Comparison of ENCODE assay signal across 19 cellular contexts in the genomic region with DNA sequence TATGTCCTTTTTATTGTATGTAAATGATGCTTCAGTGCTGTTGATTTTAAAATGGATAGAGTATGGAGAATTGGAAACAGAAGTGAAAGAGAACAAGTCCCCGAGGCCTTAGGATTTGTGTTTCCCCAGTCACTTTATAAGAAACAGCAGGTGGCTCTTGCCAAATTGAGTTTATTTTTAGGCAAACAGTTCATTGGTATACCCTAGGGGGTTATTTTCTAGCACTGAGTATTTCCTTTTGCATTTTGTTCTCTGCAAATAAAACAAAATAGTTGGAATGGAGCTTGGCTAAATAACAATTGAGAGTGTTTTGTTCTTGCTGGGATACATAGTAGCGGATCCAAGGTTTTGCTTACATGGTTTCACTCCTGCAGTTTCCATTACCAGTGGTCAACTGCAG.
DNase-seq lines count a peak whose midpoint lies in the region; ATAC-seq and TF ChIP-seq lines count a peak whose summit lies in the region.
"Had no signal": no experiment of that assay in that cellular context is flagged by ENCODE, and none has a peak within 500 bp of the region (broad histone marks: within the 10 kb centered on the region; RNA-seq: fewer than 3 reads in every experiment).

No MANE protein-coding gene starts in this region.

- H3K4me3 ChIP-seq in HUES48 (ENCODE audit: low read depth, low read length) (no peak overlapping the region), iPS-20b (ENCODE audit: low read length) (peak overlapping the region; percentile 33; the same call in 1 of the 2 replicates)
- H3K4me3 ChIP-seq in CD8-positive, alpha-beta T cell (ENCODE audit: low read depth, low read length): no peak overlapping the region
- H3K4me3 ChIP-seq: SJSA1 had no signal

- H3K27me3 Mint-ChIP-seq in CD8-positive, alpha-beta T cell (ENCODE audit: low read depth): peaks cover 5% of the 10 kb centered on the region

- POLR2A ChIA-PET in CD8-positive, alpha-beta T cell (lab: Charles Lee): no interaction called here

- no peak overlapping the region for H3K27ac Mint-ChIP-seq in CD8-positive, alpha-beta T cell
- H3K27ac Mint-ChIP-seq: CD14-positive monocyte had no signal

- H3K4me1 Mint-ChIP-seq in CD8-positive, alpha-beta T cell (ENCODE audit: low read depth): no peaks in the 10 kb centered on the region
- H3K4me1 Mint-ChIP-seq: CD14-positive monocyte had no signal

- intact Hi-C loops in CD8-positive, alpha-beta T cell (cut with DNase I, micrococcal nuclease): no loop called here

- no peaks in the 10 kb centered on the region for H3K36me3 ChIP-seq in HUES48 (ENCODE audit: control insufficient read depth, insufficient read depth, low read length)
- H3K36me3 ChIP-seq in iPS-20b (ENCODE audit: insufficient read depth, low read depth, low read length): no peaks in the 10 kb centered on the region
- no peaks in the 10 kb centered on the region for H3K36me3 ChIP-seq in CD8-positive, alpha-beta T cell (ENCODE audit: insufficient read depth, low read length)
- H3K36me3 ChIP-seq: SJSA1 had no signal

- H3K36me3 Mint-ChIP-seq in CD8-positive, alpha-beta T cell: no peaks in the 10 kb centered on the region
- H3K36me3 Mint-ChIP-seq: CD14-positive monocyte had no signal

- CTCF ChIA-PET in CD8-positive, alpha-beta T cell (lab: Charles Lee): no interaction called here

- H3K9me3 ChIP-seq in HUES48 (ENCODE audit: control insufficient read depth, insufficient read depth, low read length): peaks cover 25% of the 10 kb centered on the region
- H3K9me3 ChIP-seq in iPS-20b (ENCODE audit: insufficient read depth, low read depth, low read length): peaks cover 22% of the 10 kb centered on the region; the same call in 1 of the 2 replicates
- H3K9me3 ChIP-seq in CD8-positive, alpha-beta T cell (ENCODE audit: low read length): no peaks in the 10 kb centered on the region
- H3K9me3 ChIP-seq: SJSA1 had no signal

- H3K9ac ChIP-seq in HUES48 (ENCODE audit: low read depth, low read length) (no peak overlapping the region), iPS-20b (ENCODE audit: low read depth, low read length) (no peak overlapping the region)

- H3K27me3 ChIP-seq in HUES48 (ENCODE audit: control insufficient read depth, insufficient read depth, low read length) (no peaks in the 10 kb centered on the region), iPS-20b (ENCODE audit: insufficient read depth, low read length) (no peaks in the 10 kb centered on the region)
- no peaks in the 10 kb centered on the region for H3K27me3 ChIP-seq in CD8-positive, alpha-beta T cell (ENCODE audit: insufficient read depth, low read length)
- H3K27me3 ChIP-seq: SJSA1 had no signal

- peaks cover 32% of the 10 kb centered on the region for H3K9me3 Mint-ChIP-seq in CD8-positive, alpha-beta T cell

- no peak for TF ChIP-seq CTCF in CD8-positive, alpha-beta T cell (IDR thresholded peaks at IDR 0.05)

- H3K4me1 ChIP-seq in HUES48 (ENCODE audit: control insufficient read depth, insufficient read depth, low read length): peaks cover 22% of the 10 kb centered on the region
- H3K4me1 ChIP-seq in iPS-20b (ENCODE audit: insufficient read depth, low read length): peaks cover 19% of the 10 kb centered on the region
- H3K4me1 ChIP-seq in CD8-positive, alpha-beta T cell (ENCODE audit: insufficient read depth, low read length): no peaks in the 10 kb centered on the region
- H3K4me1 ChIP-seq: SJSA1 had no signal

- DNase-seq in NCI-H1092 treated with DMSO at 0.1 percent for 48 hours (lab: John Stamatoyannopoulos, UW): peak; percentile 2
- no peak for DNase-seq in NCI-H1092 (lab: John Stamatoyannopoulos, UW)
- peak; percentile 2 for DNase-seq in NCI-H748 treated with DMSO at 0.1 percent for 48 hours (lab: John Stamatoyannopoulos, UW)
- DNase-seq in CD8-positive, alpha-beta T cell: no peak
- DNase-seq: AML-193, DMS53, GF-D8, Karpas-422, NCI-H1694, NCI-H2081 treated with DMSO at 0.1 percent for 48 hours, NCI-H774 had no signal

- H3K27ac ChIP-seq in HUES48 (ENCODE audit: low read depth, low read length) (peak overlapping the region; percentile 29), iPS-20b (ENCODE audit: low read length) (no peak overlapping the region)
- H3K27ac ChIP-seq in CD8-positive, alpha-beta T cell (ENCODE audit: low read depth, low read length): no peak overlapping the region
- H3K27ac ChIP-seq: 22Rv1, SJSA1 had no signal

- ATAC-seq in GM18909 (IDR thresholded peaks at IDR 0.05; ENCODE audit: poor library complexity, unreplicated experiment) (no peak), HG02973 (IDR thresholded peaks at IDR 0.05; ENCODE audit: unreplicated experiment) (no peak)
- no peak for ATAC-seq in CD8-positive, alpha-beta T cell
- ATAC-seq: Panc1 had no signal

- H3K4me3 Mint-ChIP-seq in CD8-positive, alpha-beta T cell: no peak overlapping the region
- H3K4me3 Mint-ChIP-seq: CD14-positive monocyte had no signal

Comparison
In these comparisons a context has a peak if more than half of its experiments do, and no peak if none do; other contexts are left out.
1. DNase-seq: peak in NCI-H1092 treated with DMSO at 0.1 percent for 48 hours (single experiment) and NCI-H748 treated with DMSO at 0.1 percent for 48 hours (single experiment); none in NCI-H1092 (single experiment) and CD8-positive, alpha-beta T cell (0 of 7).